13 cellular contexts compared by ENCODE assay signal in genomic region chr2:38485734-38486133, GRCh38.
A peak's percentile ranks its signal among the peaks of the same experiment; 100 is the strongest.
DNase-seq lines count a peak whose midpoint lies in the region; ATAC-seq and TF ChIP-seq lines count a peak whose summit lies in the region.
"Had no signal": no experiment of that assay in that cellular context is flagged by ENCODE, and none has a peak within 500 bp of the region (broad histone marks: within the 10 kb centered on the region; RNA-seq: fewer than 3 reads in every experiment).

No MANE protein-coding gene starts in this region.

- in situ Hi-C loops in GM13976 (cut with MboI; ENCODE audit: low sequenced_read_pairs, unreplicated experiment), result no loop called here

- intact Hi-C loops in left ventricle myocardium superior (cut with micrococcal nuclease), result no loop called here

- TF ChIP-seq CTCF in GM13976 (IDR thresholded peaks at IDR 0.05; ENCODE audit: borderline replicate concordance, control extremely low read depth, extremely low read depth, insufficient read depth, missing control alignments) (no peak), omental fat pad (IDR thresholded peaks at IDR 0.05) (no peak)

- DNase-seq in GM13976 (ENCODE audit: low spot score) (peak; percentile 71), SKM-1 treated with dmso at 0.1 percent for 144 hours (lab: John Stamatoyannopoulos, UW; ENCODE audit: unreplicated experiment) (peak; percentile 76), omental fat pad (ENCODE audit: low spot score) (no peak), left ventricle myocardium superior (no peak)
- DNase-seq: activated CD4-positive, alpha-beta T cell treated with anti-CD3 and anti-CD28 coated beads, Interleukin-2, amount 50 U/mL, for 1 hour; anterior cingulate cortex; CD8-positive, alpha-beta T cell; NCI-H1105 treated with DMSO at 0.1 percent for 48 hours; retina had no signal

- ATAC-seq in GM21390 (IDR thresholded peaks at IDR 0.05; ENCODE audit: unreplicated experiment), result peak; percentile 98
- peak; percentile 95 for ATAC-seq in HG03159 (IDR thresholded peaks at IDR 0.05; ENCODE audit: unreplicated experiment)
- no peak for ATAC-seq in omental fat pad (ENCODE audit: low FRiP score)
- ATAC-seq in HG02763 (IDR thresholded peaks at IDR 0.05; ENCODE audit: unreplicated experiment), result no peak
- no peak for ATAC-seq in GM21381 (IDR thresholded peaks at IDR 0.05; ENCODE audit: unreplicated experiment)
- ATAC-seq in left ventricle myocardium superior, result no peak
- ATAC-seq: CD8-positive, alpha-beta T cell had no signal

Comparison
In these comparisons a context has a peak if more than half of its experiments do, and no peak if none do; other contexts are left out.
1. DNase-seq: peak in GM13976 (single experiment) and SKM-1 treated with dmso at 0.1 percent for 144 hours (single experiment); none in omental fat pad (single experiment) and left ventricle myocardium superior (single experiment).
2. ATAC-seq: peak in GM21390 (single experiment) and HG03159 (single experiment); none in omental fat pad (single experiment), HG02763 (single experiment), GM21381 (single experiment) and left ventricle myocardium superior (single experiment).